In genomic region chr5:19369048-19369447, GRCh38 we compare ENCODE assay signal across 20 cellular contexts.
"Had no signal": no experiment of that assay in that cellular context is flagged by ENCODE, and none has a peak within 500 bp of the region (broad histone marks: within the 10 kb centered on the region; RNA-seq: fewer than 3 reads in every experiment).

No MANE protein-coding gene starts in this region.

- H3K4me1 ChIP-seq: foreskin keratinocyte had no signal

- H3K27me3 Mint-ChIP-seq: naive thymus-derived CD4-positive, alpha-beta T cell; type B pancreatic cell had no signal

- H3K9me3 Mint-ChIP-seq: endodermal cell, nephron progenitor cell, type B pancreatic cell had no signal

- H3K27ac ChIP-seq: coronary artery, foreskin keratinocyte, hepatocyte, ovary had no signal

- H3K9me3 ChIP-seq: ovary had no signal

- H3K4me3 ChIP-seq: coronary artery, hepatocyte, ovary had no signal

- H3K36me3 ChIP-seq: ovary had no signal

- FAIRE-seq: endothelial cell of umbilical vein, small intestine, urothelium cell line had no signal

- ATAC-seq: foreskin keratinocyte; left lobe of liver; naive thymus-derived CD4-positive, alpha-beta T cell; right cardiac atrium had no signal

- H3K4me3 Mint-ChIP-seq: endodermal cell; naive thymus-derived CD4-positive, alpha-beta T cell; nephron progenitor cell; type B pancreatic cell had no signal

- H3K4me1 Mint-ChIP-seq: endodermal cell; naive thymus-derived CD4-positive, alpha-beta T cell; nephron progenitor cell had no signal

- H3K36me3 Mint-ChIP-seq: naive thymus-derived CD4-positive, alpha-beta T cell; type B pancreatic cell had no signal

- H3K27me3 ChIP-seq: foreskin keratinocyte, hepatocyte had no signal

- DNase-seq: effector CD4-positive, alpha-beta T cell; endodermal cell; erythroblast; foreskin keratinocyte; islet precursor cell; mammary epithelial cell; naive thymus-derived CD4-positive, alpha-beta T cell; nephron progenitor cell; nucleus accumbens; ovary; right cardiac atrium; small intestine; stimulated activated CD4-positive, alpha-beta T cell treated with anti-CD3 and anti-CD28 coated beads, Interleukin-12 subunit alpha, Interleukin-12 subunit beta, amount 100 ng/mL, for 4 hours; stimulated activated naive CD4-positive, alpha-beta T cell had no signal

- H3K27ac Mint-ChIP-seq: endodermal cell; naive thymus-derived CD4-positive, alpha-beta T cell; nephron progenitor cell; type B pancreatic cell had no signal
